11 cellular contexts compared by ENCODE assay signal in the genomic region with DNA sequence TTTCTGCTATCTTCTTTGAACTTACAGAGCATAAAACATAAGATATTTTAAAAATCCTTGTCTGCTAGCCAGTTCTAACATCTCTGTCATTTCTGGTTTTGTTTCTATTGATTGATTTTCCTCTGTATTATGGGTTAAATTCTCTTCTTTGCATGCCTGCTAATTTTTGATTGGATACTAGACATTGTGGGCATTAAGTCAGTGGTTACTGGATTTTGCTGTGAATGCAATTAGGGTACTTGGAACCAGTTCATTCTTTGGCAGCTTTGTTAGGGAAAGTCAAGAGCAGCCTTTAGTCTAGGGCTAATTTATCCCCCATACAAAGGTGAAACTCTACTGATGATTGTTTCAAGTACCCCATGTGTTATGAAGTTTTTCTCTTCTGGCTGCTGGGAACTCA.
"Had no signal": no experiment of that assay in that cellular context is flagged by ENCODE, and none has a peak within 500 bp of the region (broad histone marks: within the 10 kb centered on the region; RNA-seq: fewer than 3 reads in every experiment).

No MANE protein-coding gene starts in this region.

- H3K9me3 ChIP-seq: adrenal gland, body of pancreas had no signal

- H3K4me1 ChIP-seq: adrenal gland, ascending aorta, body of pancreas, breast epithelium had no signal

- H3K27ac ChIP-seq: adrenal gland, ascending aorta, body of pancreas, brain microvascular endothelial cell, breast epithelium, cardiac muscle cell had no signal

- H3K4me3 ChIP-seq: adrenal gland, ascending aorta, body of pancreas, breast epithelium, cardiac muscle cell had no signal

- ATAC-seq: activated naive CD4-positive, alpha-beta T cell treated with anti-CD3 and anti-CD28 coated beads, Interleukin-2, amount 50 U/mL, for 72 hours; activated naive CD8-positive, alpha-beta T cell treated with anti-CD3 and anti-CD28 coated beads, Interleukin-2, amount 50 U/mL, for 24 hours; activated T-cell treated with anti-CD3 and anti-CD28 coated beads, Interleukin-2, amount 50 U/mL, for 4 hours; activated T-cell treated with anti-CD3 and anti-CD28 coated beads, Interleukin-2, amount 50 U/mL, for 72 hours; activated T-helper 17 cell treated with anti-CD3 and anti-CD28 coated beads, Interleukin-2, amount 50 U/mL, for 72 hours; body of pancreas had no signal

- H3K36me3 ChIP-seq: adrenal gland, ascending aorta, brain microvascular endothelial cell, breast epithelium, cardiac muscle cell had no signal
